1 cellular context compared by ENCODE assay signal in the genomic region with DNA sequence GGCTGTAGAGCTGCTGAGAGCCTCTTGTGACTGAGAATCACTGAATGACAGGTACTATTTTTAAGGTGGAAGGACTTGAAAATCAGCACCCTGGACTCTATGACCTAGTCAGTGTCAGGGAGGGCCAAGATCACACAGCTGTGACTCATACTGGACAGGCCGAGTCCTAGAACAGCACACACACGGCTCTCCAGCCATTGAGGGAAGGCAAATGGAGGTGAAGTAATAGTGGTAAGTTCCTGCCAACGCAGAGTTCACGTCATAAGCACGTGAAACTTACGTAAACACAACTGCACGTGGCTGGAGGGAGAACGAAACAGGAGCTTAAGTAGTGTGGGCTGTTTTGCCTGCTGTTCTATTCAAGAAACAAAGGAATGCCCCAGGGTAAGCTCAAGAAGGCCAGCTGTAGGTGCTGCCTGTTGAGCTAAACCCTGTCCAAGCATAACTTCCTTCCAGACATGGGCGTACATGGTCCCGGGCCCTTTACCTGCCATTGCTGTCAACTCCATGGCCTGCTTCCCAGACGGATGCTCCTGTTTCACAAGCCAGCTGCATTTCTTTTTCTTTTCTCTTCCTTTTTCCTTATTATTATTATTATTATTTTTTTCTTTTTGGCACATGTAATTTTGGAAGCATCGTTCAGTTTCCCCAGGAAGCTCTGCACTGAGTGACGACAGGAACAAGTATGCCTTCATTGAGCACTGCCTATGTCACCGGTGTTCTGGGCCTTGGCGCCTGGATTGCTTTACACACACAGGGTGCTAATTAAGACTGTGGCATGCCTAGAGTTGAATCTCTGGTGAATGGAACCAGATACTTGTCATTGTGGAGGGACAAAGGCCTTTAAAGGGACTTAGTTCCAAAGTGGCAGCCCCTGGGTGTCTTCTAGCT.
TF ChIP-seq lines count a peak whose summit lies in the region.

No MANE protein-coding gene starts in this region.

TF ChIP-seq in K562, 482 proteins besides CTCF, POLR2A, EP300 and RAD21 (continued from another document and continues in another):
- TF ChIP-seq, protein P1, sequence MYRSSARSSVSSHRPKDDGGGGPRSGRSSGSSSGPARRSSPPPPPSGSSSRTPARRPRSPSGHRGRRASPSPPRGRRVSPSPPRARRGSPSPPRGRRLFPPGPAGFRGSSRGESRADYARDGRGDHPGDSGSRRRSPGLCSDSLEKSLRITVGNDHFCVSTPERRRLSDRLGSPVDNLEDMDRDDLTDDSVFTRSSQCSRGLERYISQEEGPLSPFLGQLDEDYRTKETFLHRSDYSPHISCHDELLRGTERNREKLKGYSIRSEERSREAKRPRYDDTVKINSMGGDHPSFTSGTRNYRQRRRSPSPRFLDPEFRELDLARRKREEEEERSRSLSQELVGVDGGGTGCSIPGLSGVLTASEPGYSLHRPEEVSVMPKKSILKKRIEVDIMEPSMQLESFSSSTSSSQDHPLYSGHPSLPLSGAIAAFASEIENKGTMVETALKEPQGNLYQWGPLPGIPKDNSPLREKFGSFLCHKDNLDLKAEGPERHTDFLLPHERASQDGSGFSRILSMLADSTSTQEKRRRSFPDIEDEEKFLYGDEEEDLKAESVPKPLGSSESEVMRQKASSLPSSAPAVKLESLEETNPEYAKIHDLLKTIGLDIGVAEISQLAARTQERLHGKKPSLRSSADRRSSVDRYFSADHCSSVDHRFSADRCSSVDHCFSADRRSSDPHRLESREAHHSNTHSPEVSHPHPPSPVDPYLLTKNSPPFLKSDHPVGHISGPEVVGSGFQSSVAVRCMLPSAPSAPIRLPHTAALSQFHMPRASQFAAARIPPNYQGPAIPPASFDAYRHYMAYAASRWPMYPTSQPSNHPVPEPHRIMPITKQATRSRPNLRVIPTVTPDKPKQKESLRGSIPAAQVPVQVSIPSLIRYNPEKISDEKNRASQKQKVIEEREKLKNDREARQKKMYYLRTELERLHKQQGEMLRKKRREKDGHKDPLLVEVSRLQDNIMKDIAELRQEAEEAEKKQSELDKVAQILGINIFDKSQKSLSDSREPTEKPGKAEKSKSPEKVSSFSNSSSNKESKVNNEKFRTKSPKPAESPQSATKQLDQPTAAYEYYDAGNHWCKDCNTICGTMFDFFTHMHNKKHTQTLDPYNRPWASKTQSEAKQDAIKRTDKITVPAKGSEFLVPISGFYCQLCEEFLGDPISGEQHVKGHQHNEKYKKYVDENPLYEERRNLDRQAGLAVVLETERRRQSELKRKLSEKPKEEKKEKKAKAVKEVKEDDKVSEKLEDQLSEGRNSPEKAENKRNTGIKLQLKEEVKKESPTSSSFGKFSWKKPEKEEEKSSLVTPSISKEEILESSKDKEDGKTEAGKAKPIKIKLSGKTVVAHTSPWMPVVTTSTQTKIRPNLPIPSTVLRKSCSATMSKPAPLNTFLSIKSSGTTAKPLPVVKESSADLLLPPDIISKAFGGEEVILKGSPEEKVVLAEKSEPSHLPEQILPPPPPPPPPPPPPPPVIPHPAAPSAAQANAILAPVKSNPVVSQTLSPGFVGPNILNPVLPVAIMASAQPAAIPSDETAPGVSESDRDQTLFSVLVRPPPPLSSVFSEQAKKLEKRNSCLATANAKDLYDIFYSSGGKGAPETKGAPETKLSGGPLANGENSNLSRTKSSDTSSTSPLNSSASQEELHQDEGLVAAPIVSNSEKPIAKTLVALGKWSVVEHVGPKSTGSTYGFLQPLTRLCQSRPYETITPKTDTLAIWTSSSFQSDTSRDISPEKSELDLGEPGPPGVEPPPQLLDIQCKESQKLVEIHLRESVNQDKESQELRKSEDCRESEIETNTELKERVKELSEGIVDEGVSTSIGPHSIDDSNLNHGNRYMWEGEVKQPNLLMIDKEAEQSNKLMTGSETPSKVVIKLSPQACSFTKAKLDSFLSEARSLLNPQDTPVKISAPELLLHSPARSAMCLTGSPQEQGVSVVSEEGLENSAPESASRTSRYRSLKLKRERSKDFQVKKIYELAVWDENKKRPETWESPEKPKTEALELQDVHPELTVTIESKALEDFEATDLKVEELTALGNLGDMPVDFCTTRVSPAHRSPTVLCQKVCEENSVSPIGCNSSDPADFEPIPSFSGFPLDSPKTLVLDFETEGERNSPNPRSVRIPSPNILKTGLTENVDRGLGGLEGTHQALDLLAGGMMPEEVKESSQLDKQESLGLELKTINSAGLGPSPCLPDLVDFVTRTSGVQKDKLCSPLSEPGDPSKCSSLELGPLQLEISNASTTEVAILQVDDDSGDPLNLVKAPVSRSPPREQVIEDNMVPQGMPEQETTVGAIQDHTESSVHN (IDR thresholded peaks at IDR 0.05; ENCODE audit: borderline replicate concordance in 1 of 2, low read depth in 1 of 2): peak in 1 of 2 experiments; percentile 93; a peak in 2 of 4 replicates
- TF ChIP-seq SMARCE1 (IDR thresholded peaks at IDR 0.05) (no peak; the same call in 1 of the 2 replicates), GABPB2 (CRISPR knock-in tag; conservative IDR thresholded peaks at IDR 0.05) (no peak), ZNF316 (IDR thresholded peaks at IDR 0.05) (no peak), ZNF444 (CRISPR knock-in tag; IDR thresholded peaks at IDR 0.05) (no peak), ERF (CRISPR knock-in tag; IDR thresholded peaks at IDR 0.05) (peak; percentile 94), FOSL1 (tag; conservative IDR thresholded peaks at IDR 0.05) (peak; percentile 97), NR2C2 (CRISPR knock-in tag; IDR thresholded peaks at IDR 0.05) (no peak), NR2C2 (tag; IDR thresholded peaks at IDR 0.05) (peak; percentile 72), SRSF1 (IDR thresholded peaks at IDR 0.05; ENCODE audit: low read depth, low read length) (no peak), SP1 (CRISPR knock-in tag; IDR thresholded peaks at IDR 0.05) (0 out of 2 replicates have a peak, but pooled peaks have one; percentile 39), KLF1 (tag; IDR thresholded peaks at IDR 0.05) (no peak), RFX7 (CRISPR knock-in tag; IDR thresholded peaks at IDR 0.05) (no peak), NR4A1 (CRISPR knock-in tag; IDR thresholded peaks at IDR 0.05) (peak; percentile 86; the same call in 1 of the 2 replicates), NR4A1 (tag; IDR thresholded peaks at IDR 0.05) (no peak), ZFP36 (IDR thresholded peaks at IDR 0.05; ENCODE audit: low read depth, low read length, partially characterized antibody) (no peak), WHSC1 (IDR thresholded peaks at IDR 0.05; ENCODE audit: low read length) (no peak), FOXK2 (conservative IDR thresholded peaks at IDR 0.05 in 1 of 2, IDR thresholded peaks at IDR 0.05 in 1 of 2; ENCODE audit: low read depth in 2 of 2) (peak; percentile 90 to 92), RAD51 (IDR thresholded peaks at IDR 0.05; ENCODE audit: borderline replicate concordance, low read depth) (peak; percentile 41), ZNF589 (CRISPR knock-in tag; IDR thresholded peaks at IDR 0.05; ENCODE audit: low read depth) (peak; percentile 96), ZNF586 (CRISPR knock-in tag; conservative IDR thresholded peaks at IDR 0.05) (no peak)
- TF ChIP-seq, protein P2, sequence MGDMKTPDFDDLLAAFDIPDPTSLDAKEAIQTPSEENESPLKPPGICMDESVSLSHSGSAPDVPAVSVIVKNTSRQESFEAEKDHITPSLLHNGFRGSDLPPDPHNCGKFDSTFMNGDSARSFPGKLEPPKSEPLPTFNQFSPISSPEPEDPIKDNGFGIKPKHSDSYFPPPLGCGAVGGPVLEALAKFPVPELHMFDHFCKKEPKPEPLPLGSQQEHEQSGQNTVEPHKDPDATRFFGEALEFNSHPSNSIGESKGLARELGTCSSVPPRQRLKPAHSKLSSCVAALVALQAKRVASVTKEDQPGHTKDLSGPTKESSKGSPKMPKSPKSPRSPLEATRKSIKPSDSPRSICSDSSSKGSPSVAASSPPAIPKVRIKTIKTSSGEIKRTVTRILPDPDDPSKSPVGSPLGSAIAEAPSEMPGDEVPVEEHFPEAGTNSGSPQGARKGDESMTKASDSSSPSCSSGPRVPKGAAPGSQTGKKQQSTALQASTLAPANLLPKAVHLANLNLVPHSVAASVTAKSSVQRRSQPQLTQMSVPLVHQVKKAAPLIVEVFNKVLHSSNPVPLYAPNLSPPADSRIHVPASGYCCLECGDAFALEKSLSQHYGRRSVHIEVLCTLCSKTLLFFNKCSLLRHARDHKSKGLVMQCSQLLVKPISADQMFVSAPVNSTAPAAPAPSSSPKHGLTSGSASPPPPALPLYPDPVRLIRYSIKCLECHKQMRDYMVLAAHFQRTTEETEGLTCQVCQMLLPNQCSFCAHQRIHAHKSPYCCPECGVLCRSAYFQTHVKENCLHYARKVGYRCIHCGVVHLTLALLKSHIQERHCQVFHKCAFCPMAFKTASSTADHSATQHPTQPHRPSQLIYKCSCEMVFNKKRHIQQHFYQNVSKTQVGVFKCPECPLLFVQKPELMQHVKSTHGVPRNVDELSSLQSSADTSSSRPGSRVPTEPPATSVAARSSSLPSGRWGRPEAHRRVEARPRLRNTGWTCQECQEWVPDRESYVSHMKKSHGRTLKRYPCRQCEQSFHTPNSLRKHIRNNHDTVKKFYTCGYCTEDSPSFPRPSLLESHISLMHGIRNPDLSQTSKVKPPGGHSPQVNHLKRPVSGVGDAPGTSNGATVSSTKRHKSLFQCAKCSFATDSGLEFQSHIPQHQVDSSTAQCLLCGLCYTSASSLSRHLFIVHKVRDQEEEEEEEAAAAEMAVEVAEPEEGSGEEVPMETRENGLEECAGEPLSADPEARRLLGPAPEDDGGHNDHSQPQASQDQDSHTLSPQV (IDR thresholded peaks at IDR 0.05): peak; percentile 80
- TF ChIP-seq, protein P3, sequence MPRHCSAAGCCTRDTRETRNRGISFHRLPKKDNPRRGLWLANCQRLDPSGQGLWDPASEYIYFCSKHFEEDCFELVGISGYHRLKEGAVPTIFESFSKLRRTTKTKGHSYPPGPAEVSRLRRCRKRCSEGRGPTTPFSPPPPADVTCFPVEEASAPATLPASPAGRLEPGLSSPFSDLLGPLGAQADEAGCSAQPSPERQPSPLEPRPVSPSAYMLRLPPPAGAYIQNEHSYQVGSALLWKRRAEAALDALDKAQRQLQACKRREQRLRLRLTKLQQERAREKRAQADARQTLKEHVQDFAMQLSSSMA (CRISPR knock-in tag; IDR thresholded peaks at IDR 0.05): no peak
- TF ChIP-seq, protein P4, sequence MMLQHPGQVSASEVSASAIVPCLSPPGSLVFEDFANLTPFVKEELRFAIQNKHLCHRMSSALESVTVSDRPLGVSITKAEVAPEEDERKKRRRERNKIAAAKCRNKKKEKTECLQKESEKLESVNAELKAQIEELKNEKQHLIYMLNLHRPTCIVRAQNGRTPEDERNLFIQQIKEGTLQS (IDR thresholded peaks at IDR 0.05): peak; percentile 92
- TF ChIP-seq, protein P4 (CRISPR knock-in tag; conservative IDR thresholded peaks at IDR 0.05): peak; percentile 72; the same call in 1 of the 2 replicates
- TF ChIP-seq, protein P5, sequence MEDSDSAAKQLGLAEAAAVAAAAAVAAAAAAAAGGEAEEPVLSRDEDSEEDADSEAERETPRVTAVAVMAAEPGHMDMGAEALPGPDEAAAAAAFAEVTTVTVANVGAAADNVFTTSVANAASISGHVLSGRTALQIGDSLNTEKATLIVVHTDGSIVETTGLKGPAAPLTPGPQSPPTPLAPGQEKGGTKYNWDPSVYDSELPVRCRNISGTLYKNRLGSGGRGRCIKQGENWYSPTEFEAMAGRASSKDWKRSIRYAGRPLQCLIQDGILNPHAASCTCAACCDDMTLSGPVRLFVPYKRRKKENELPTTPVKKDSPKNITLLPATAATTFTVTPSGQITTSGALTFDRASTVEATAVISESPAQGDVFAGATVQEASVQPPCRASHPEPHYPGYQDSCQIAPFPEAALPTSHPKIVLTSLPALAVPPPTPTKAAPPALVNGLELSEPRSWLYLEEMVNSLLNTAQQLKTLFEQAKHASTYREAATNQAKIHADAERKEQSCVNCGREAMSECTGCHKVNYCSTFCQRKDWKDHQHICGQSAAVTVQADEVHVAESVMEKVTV (CRISPR knock-in tag; IDR thresholded peaks at IDR 0.05): no peak
- TF ChIP-seq, protein P6, sequence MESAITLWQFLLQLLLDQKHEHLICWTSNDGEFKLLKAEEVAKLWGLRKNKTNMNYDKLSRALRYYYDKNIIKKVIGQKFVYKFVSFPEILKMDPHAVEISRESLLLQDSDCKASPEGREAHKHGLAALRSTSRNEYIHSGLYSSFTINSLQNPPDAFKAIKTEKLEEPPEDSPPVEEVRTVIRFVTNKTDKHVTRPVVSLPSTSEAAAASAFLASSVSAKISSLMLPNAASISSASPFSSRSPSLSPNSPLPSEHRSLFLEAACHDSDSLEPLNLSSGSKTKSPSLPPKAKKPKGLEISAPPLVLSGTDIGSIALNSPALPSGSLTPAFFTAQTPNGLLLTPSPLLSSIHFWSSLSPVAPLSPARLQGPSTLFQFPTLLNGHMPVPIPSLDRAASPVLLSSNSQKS (CRISPR knock-in tag; IDR thresholded peaks at IDR 0.05): no peak
